1 cellular context compared by ENCODE assay signal in genomic region chr2:114006460-114006859, GRCh38.
A peak's percentile ranks its signal among the peaks of the same experiment; 100 is the strongest.
TF ChIP-seq lines count a peak whose summit lies in the region.

No MANE protein-coding gene starts in this region.

TF ChIP-seq in HepG2, 621 proteins besides CTCF, POLR2A, EP300 and RAD21 (continued from another document and continues in another):
- TF ChIP-seq RERE (CRISPR knock-in tag; IDR thresholded peaks at IDR 0.05; ENCODE audit: low read depth) (0 out of 2 replicates have a peak, but pooled peaks have one; percentile 34), ZNF484 (CRISPR knock-in tag; IDR thresholded peaks at IDR 0.05; ENCODE audit: borderline replicate concordance, low read depth) (no peak), ZNF136 (CRISPR knock-in tag; IDR thresholded peaks at IDR 0.05; ENCODE audit: low read depth) (no peak), TBP (CRISPR knock-in tag; IDR thresholded peaks at IDR 0.05) (no peak), FOXA3 (CRISPR knock-in tag; IDR thresholded peaks at IDR 0.05) (peak; percentile 90), ZBTB43 (CRISPR knock-in tag; conservative IDR thresholded peaks at IDR 0.05) (peak; percentile 86; the same call in 1 of the 2 replicates), ZSCAN22 (CRISPR knock-in tag; IDR thresholded peaks at IDR 0.05) (no peak), NR3C1 (CRISPR knock-in tag; IDR thresholded peaks at IDR 0.05) (no peak), ZNF180 (CRISPR knock-in tag; IDR thresholded peaks at IDR 0.05; ENCODE audit: borderline replicate concordance, low read depth) (no peak), ZNF607 (CRISPR knock-in tag; IDR thresholded peaks at IDR 0.05; ENCODE audit: borderline replicate concordance) (0 out of 2 replicates have a peak, but pooled peaks have one; percentile 50), NR2C2 (CRISPR knock-in tag; IDR thresholded peaks at IDR 0.05; ENCODE audit: borderline replicate concordance) (no peak), KAT8 (CRISPR knock-in tag; IDR thresholded peaks at IDR 0.05) (peak; percentile 33; the same call in 1 of the 2 replicates), ZNF276 (CRISPR knock-in tag; IDR thresholded peaks at IDR 0.05; ENCODE audit: low read depth) (no peak), DBP (CRISPR knock-in tag; IDR thresholded peaks at IDR 0.05; ENCODE audit: not compliant biosample characterization) (no peak), SALL1 (CRISPR knock-in tag; IDR thresholded peaks at IDR 0.05) (peak; percentile 37; the same call in 1 of the 2 replicates), ZKSCAN8 (CRISPR knock-in tag; IDR thresholded peaks at IDR 0.05; ENCODE audit: borderline replicate concordance) (0 out of 2 replicates have a peak, but pooled peaks have one; percentile 17), ZNF879 (CRISPR knock-in tag; IDR thresholded peaks at IDR 0.05) (no peak), SMC3 (IDR thresholded peaks at IDR 0.05; ENCODE audit: low read length) (0 out of 2 replicates have a peak, but pooled peaks have one; percentile 17), NCOA2 (CRISPR knock-in tag; IDR thresholded peaks at IDR 0.05) (peak; percentile 81), HMG20A (CRISPR knock-in tag; IDR thresholded peaks at IDR 0.05; ENCODE audit: borderline replicate concordance) (peak; percentile 82), YY1 (IDR thresholded peaks at IDR 0.05; ENCODE audit: insufficient read depth, insufficient replicate concordance, low read depth, low read length) (no peak), GABPA (IDR thresholded peaks at IDR 0.05; ENCODE audit: low read depth, low read length) (no peak), GABPA (CRISPR knock-in tag; IDR thresholded peaks at IDR 0.05; ENCODE audit: low read depth) (peak; percentile 9; the same call in 1 of the 2 replicates), MAF1 (CRISPR knock-in tag; IDR thresholded peaks at IDR 0.05; ENCODE audit: borderline replicate concordance) (no peak), MXD1 (CRISPR knock-in tag; IDR thresholded peaks at IDR 0.05) (no peak), ZNF530 (CRISPR knock-in tag; IDR thresholded peaks at IDR 0.05; ENCODE audit: low read depth) (no peak), ZNF589 (CRISPR knock-in tag; conservative IDR thresholded peaks at IDR 0.05) (no peak), MTA3 (CRISPR knock-in tag; IDR thresholded peaks at IDR 0.05) (no peak), ZNF777 (CRISPR knock-in tag; IDR thresholded peaks at IDR 0.05) (no peak), ZNF317 (CRISPR knock-in tag; IDR thresholded peaks at IDR 0.05) (no peak), HOXA3 (CRISPR knock-in tag; IDR thresholded peaks at IDR 0.05) (peak; percentile 50; the same call in 1 of the 2 replicates), ELK4 (CRISPR knock-in tag; IDR thresholded peaks at IDR 0.05; ENCODE audit: borderline replicate concordance) (no peak), SIN3A (IDR thresholded peaks at IDR 0.05; ENCODE audit: borderline replicate concordance, low read depth, low read length) (no peak), FOXP1 (IDR thresholded peaks at IDR 0.05) (peak; percentile 60; the same call in 1 of the 2 replicates), FOXP1 (CRISPR knock-in tag; IDR thresholded peaks at IDR 0.05) (peak; percentile 98), TCF12 (IDR thresholded peaks at IDR 0.05) (no peak), TCF12 (CRISPR knock-in tag; IDR thresholded peaks at IDR 0.05) (no peak), PREB (CRISPR knock-in tag; IDR thresholded peaks at IDR 0.05) (no peak), ZNF724P (CRISPR knock-in tag; IDR thresholded peaks at IDR 0.05; ENCODE audit: borderline replicate concordance) (no peak), NAIF1 (CRISPR knock-in tag; IDR thresholded peaks at IDR 0.05; ENCODE audit: borderline replicate concordance) (peak; percentile 41; the same call in 1 of the 2 replicates), ZNF121 (CRISPR knock-in tag; IDR thresholded peaks at IDR 0.05) (peak; percentile 89), FOXA1 (IDR thresholded peaks at IDR 0.05) (0 out of 2 replicates have a peak, but pooled peaks have one; percentile 17), FOXA1 (CRISPR knock-in tag; IDR thresholded peaks at IDR 0.05) (peak; percentile 92), ARID2 (CRISPR knock-in tag; IDR thresholded peaks at IDR 0.05; ENCODE audit: borderline replicate concordance) (no peak), ZBTB3 (CRISPR knock-in tag; IDR thresholded peaks at IDR 0.05; ENCODE audit: borderline replicate concordance, low read depth) (no peak), GLI4 (CRISPR knock-in tag; IDR thresholded peaks at IDR 0.05; ENCODE audit: borderline replicate concordance) (no peak), REL (CRISPR knock-in tag; conservative IDR thresholded peaks at IDR 0.05) (no peak), ZNF780A (CRISPR knock-in tag; IDR thresholded peaks at IDR 0.05) (no peak), ZNF703 (CRISPR knock-in tag; IDR thresholded peaks at IDR 0.05; ENCODE audit: borderline replicate concordance) (no peak), ARID3A (IDR thresholded peaks at IDR 0.05; ENCODE audit: low read depth, low read length) (peak; percentile 54; the same call in 1 of the 2 replicates), ZBTB1 (CRISPR knock-in tag; IDR thresholded peaks at IDR 0.05; ENCODE audit: borderline replicate concordance) (no peak), ZNF430 (CRISPR knock-in tag; IDR thresholded peaks at IDR 0.05) (no peak), STAG1 (CRISPR knock-in tag; IDR thresholded peaks at IDR 0.05) (0 out of 2 replicates have a peak, but pooled peaks have one; percentile 13), HDAC2 (CRISPR knock-in tag; IDR thresholded peaks at IDR 0.05) (peak; percentile 89; the same call in 1 of the 2 replicates), ZBTB26 (CRISPR knock-in tag; IDR thresholded peaks at IDR 0.05; ENCODE audit: borderline replicate concordance) (no peak), ZFP36L2 (CRISPR knock-in tag; IDR thresholded peaks at IDR 0.05) (no peak)
